In the genomic region with DNA sequence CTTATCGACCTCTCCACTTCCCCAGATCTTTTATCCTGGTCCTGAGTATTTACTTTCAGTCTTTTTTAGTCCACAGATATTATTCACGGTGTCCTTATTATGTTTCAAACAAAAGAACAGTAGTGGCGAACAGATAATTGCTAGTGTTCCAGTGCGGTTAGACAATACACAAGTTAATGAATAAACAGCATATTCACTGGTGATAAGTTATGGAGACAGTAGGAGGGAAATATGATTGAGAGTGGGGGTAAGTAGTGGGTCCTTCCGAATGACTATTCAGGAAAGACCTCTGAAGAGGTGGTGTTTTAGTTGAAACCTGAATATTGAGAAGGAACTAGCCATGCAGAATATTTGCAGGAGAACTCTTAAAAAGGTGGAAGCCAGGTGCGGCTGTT, we compare ENCODE assay signal across 8 cellular contexts. TPM values are rescaled to one million over a fixed set of nuclear protein-coding genes. Genes with fewer than 3 reads are reported as not detected.
DNase-seq lines count a peak whose midpoint lies in the region; ATAC-seq, FAIRE-seq and TF ChIP-seq lines count a peak whose summit lies in the region.

No MANE protein-coding gene starts in this region.

- no peak for FAIRE-seq in frontal cortex (lab: Jason Lieb, UNC)

- H3K4me3 Mint-ChIP-seq in naive thymus-derived CD4-positive, alpha-beta T cell = peak overlapping the region; percentile 87 to 97 (median 94)

- H3K4me1 Mint-ChIP-seq in naive thymus-derived CD4-positive, alpha-beta T cell = peaks cover 33 to 47% (median 43%) of the 10 kb centered on the region in 7 donors

- intact Hi-C loops in naive thymus-derived CD4-positive, alpha-beta T cell (cut with micrococcal nuclease) = loop anchor here (5.0 kb wide), 2 partner anchors 463 to 1847 kb away; partner anchors contain the start of genes KIAA0586 (in 1 of the 2), PELI2 (in 1 of the 2) and TIMM9 (in 1 of the 2)
- intact Hi-C loops in sciatic nerve (cut with DNase I) = no loop called here

- no peaks in the 10 kb centered on the region for H3F3A ChIP-seq in Loucy (ENCODE audit: low read depth)

- H3K27ac Mint-ChIP-seq in naive thymus-derived CD4-positive, alpha-beta T cell = peak overlapping the region; percentile 90 to 96 (median 92)

- ATAC-seq in GM19043 (IDR thresholded peaks at IDR 0.05; ENCODE audit: low read depth, unreplicated experiment) (peak; percentile 9), sciatic nerve (no peak)
- ATAC-seq in naive thymus-derived CD4-positive, alpha-beta T cell = no peak

- peaks cover 36% of the 10 kb centered on the region for H3K4me1 ChIP-seq in Loucy (ENCODE audit: insufficient read depth, low read length, poor library complexity, severe bottlenecking)
- H3K4me1 ChIP-seq in naive thymus-derived CD4-positive, alpha-beta T cell (ENCODE audit: control insufficient read depth in 2 of 2, insufficient read depth in 2 of 2, low read length in 2 of 2) = peaks cover 19 to 22% of the 10 kb centered on the region in 2 donors

- H3K9me3 Mint-ChIP-seq in naive thymus-derived CD4-positive, alpha-beta T cell = peaks cover 0 to 4% (median 0%) of the 10 kb centered on the region in 11 donors

- TF ChIP-seq CTCF in Loucy (conservative IDR thresholded peaks at IDR 0.05; ENCODE audit: low read length) (no peak), cardiac fibroblast (IDR thresholded peaks at IDR 0.05; ENCODE audit: low read depth, low read length) (no peak)

- H4K20me1 ChIP-seq in Loucy (ENCODE audit: insufficient read depth, low read length, poor library complexity, severe bottlenecking) = peaks cover 28% of the 10 kb centered on the region

- H3K4me3 ChIP-seq in Loucy (ENCODE audit: low read length, poor library complexity, severe bottlenecking) (peak overlapping the region; percentile 96), cardiac fibroblast (replicated peaks in 1 of 2; ENCODE audit: low read depth in 2 of 2, low read length in 2 of 2) (peak overlapping the region; percentile 85 to 88)
- peak overlapping the region; percentile 83 for H3K4me3 ChIP-seq in naive thymus-derived CD4-positive, alpha-beta T cell (ENCODE audit: low read length)

- DNase-seq in cardiac fibroblast (ENCODE audit: low read depth in 2 of 2) (no peak), frontal cortex (ENCODE audit: low spot score in 2 of 2) (no peak), NCI-H2227 treated with DMSO at 0.1 percent for 48 hours (lab: John Stamatoyannopoulos, UW) (no peak), sciatic nerve (ENCODE audit: low spot score) (no peak)
- no peak for DNase-seq in naive thymus-derived CD4-positive, alpha-beta T cell
- DNase-seq in stimulated activated CD4-positive, alpha-beta T cell treated with anti-CD3 and anti-CD28 coated beads, Interleukin-2, amount 100 ng/mL, for 24 hours = no peak

- H3K9me2 ChIP-seq in Loucy (replicated peaks; ENCODE audit: low read depth, low read length) = no peaks in the 10 kb centered on the region

- CTCF ChIA-PET in naive thymus-derived CD4-positive, alpha-beta T cell (lab: Charles Lee) = no interaction called here

- H3K36me3 Mint-ChIP-seq in naive thymus-derived CD4-positive, alpha-beta T cell = peaks cover 0 to 6% (median 0%) of the 10 kb centered on the region in 5 donors

- H3K27me3 Mint-ChIP-seq in naive thymus-derived CD4-positive, alpha-beta T cell = no peaks in the 10 kb centered on the region

- H3K9ac ChIP-seq in Loucy (ENCODE audit: low read depth, low read length, poor library complexity, severe bottlenecking) = peak overlapping the region; percentile 82

- H3K79me2 ChIP-seq in Loucy (ENCODE audit: insufficient read depth, low read length) = peaks cover 53% of the 10 kb centered on the region

- H3K27me3 ChIP-seq in Loucy (ENCODE audit: insufficient read depth, low read length, poor library complexity, severe bottlenecking) = no peaks in the 10 kb centered on the region
- H3K27me3 ChIP-seq in naive thymus-derived CD4-positive, alpha-beta T cell (ENCODE audit: control insufficient read depth in 2 of 2, insufficient read depth in 2 of 2, low read length in 2 of 2) = no peaks in the 10 kb centered on the region

- peak overlapping the region; percentile 88 for H3K27ac ChIP-seq in naive thymus-derived CD4-positive, alpha-beta T cell (ENCODE audit: low read depth, low read length)

- no peak overlapping the region for H2AFZ ChIP-seq in Loucy (ENCODE audit: low read length)

- POLR2A ChIA-PET in naive thymus-derived CD4-positive, alpha-beta T cell (lab: Charles Lee) = interaction anchor here (1.0 to 2.4 kb wide), 10 partner anchors 10 to 1718 kb away, joined by 3 to 17 read pairs (median 4); partner anchors contain the start of genes AP5M1, ARID4A, EXOC5 and PELI2

- no peaks in the 10 kb centered on the region for H3K9me3 ChIP-seq in Loucy (ENCODE audit: insufficient read depth, low read depth, low read length)
- H3K9me3 ChIP-seq in naive thymus-derived CD4-positive, alpha-beta T cell (ENCODE audit: control insufficient read depth in 2 of 3, low read length in 3 of 3) = no peaks in the 10 kb centered on the region

- no peaks in the 10 kb centered on the region for H3K36me3 ChIP-seq in Loucy (ENCODE audit: insufficient read depth, low read length)
- peaks cover 0 to 6% (median 0%) of the 10 kb centered on the region in 3 experiments for H3K36me3 ChIP-seq in naive thymus-derived CD4-positive, alpha-beta T cell (ENCODE audit: control insufficient read depth in 2 of 3, insufficient read depth in 3 of 3, low read length in 3 of 3)

- H3K4me2 ChIP-seq in Loucy (ENCODE audit: low read depth, low read length, poor library complexity, severe bottlenecking) = peak overlapping the region; percentile 88

RNA-seq across cellular contexts. Expression of gene TMEM260, which starts 0.7 kb away (rescaled TPM):
- total RNA-seq in naive thymus-derived CD4-positive, alpha-beta T cell = 10 to 100 TPM; 20.8 to 39.0 (median 27.4) TPM
- 10 to 100 TPM in 1 of 2 donors, 1 to 10 TPM in 1; 9.8 to 12.4 TPM for polyA plus RNA-seq in naive thymus-derived CD4-positive, alpha-beta T cell
- total RNA-seq in frontal cortex = 17.9 TPM
- total RNA-seq in sciatic nerve = 27.0 TPM
